ENCODE assay signal across 23 cellular contexts in genomic region chr7:28328161-28328560, GRCh38.
DNase-seq lines count a peak whose midpoint lies in the region; ATAC-seq, FAIRE-seq and TF ChIP-seq lines count a peak whose summit lies in the region.
"Had no signal": no experiment of that assay in that cellular context is flagged by ENCODE, and none has a peak within 500 bp of the region (broad histone marks: within the 10 kb centered on the region; RNA-seq: fewer than 3 reads in every experiment).

No MANE protein-coding gene starts in this region.

- H3K4me3 Mint-ChIP-seq in activated naive CD4-positive, alpha-beta T cell treated with anti-CD3 and anti-CD28 coated beads, Interleukin-2, amount 10 ng/mL, durations not matched to agents 7 days and 5 days = no peak overlapping the region
- no peak overlapping the region for H3K4me3 Mint-ChIP-seq in activated T-helper 17 cell treated with anti-CD3 and anti-CD28 coated beads, Interleukin-2, amount 50 U/mL, for 72 hours
- peak overlapping the region in 8 of 10 donors; percentile 7 to 50 (median 41) for H3K4me3 Mint-ChIP-seq in naive thymus-derived CD8-positive, alpha-beta T cell
- no peak overlapping the region for H3K4me3 Mint-ChIP-seq in Caco-2 (ENCODE audit: unreplicated experiment)
- H3K4me3 Mint-ChIP-seq: effector memory CD8-positive, alpha-beta T cell; natural killer cell treated with Interleukin-12 subunit alpha and Interleukin-12 subunit beta and Interleukin-15 and Interleukin-18, amount 100 ng/mL, for 72 hours had no signal

- ATAC-seq in activated T-helper 17 cell treated with anti-CD3 and anti-CD28 coated beads, Interleukin-2, amount 50 U/mL, for 72 hours (replicated peaks) = peak; percentile 42
- peak; percentile 71 to 73 for ATAC-seq in naive thymus-derived CD8-positive, alpha-beta T cell
- ATAC-seq: effector memory CD8-positive, alpha-beta T cell; natural killer cell treated with Interleukin-12 subunit alpha and Interleukin-12 subunit beta and Interleukin-15 and Interleukin-18, amount 100 ng/mL, for 72 hours; right cardiac atrium had no signal

- H3K4me3 ChIP-seq in Caco-2 (ENCODE audit: low read depth, low read length) = no peak overlapping the region
- H3K4me3 ChIP-seq: ascending aorta, ovary had no signal

- H3K9me3 Mint-ChIP-seq in activated naive CD4-positive, alpha-beta T cell treated with anti-CD3 and anti-CD28 coated beads, Interleukin-2, amount 10 ng/mL, durations not matched to agents 7 days and 5 days = no peaks in the 10 kb centered on the region
- no peaks in the 10 kb centered on the region for H3K9me3 Mint-ChIP-seq in activated T-helper 17 cell treated with anti-CD3 and anti-CD28 coated beads, Interleukin-2, amount 50 U/mL, for 72 hours
- H3K9me3 Mint-ChIP-seq in naive thymus-derived CD8-positive, alpha-beta T cell = peaks cover 0 to 8% (median 0%) of the 10 kb centered on the region in 9 donors
- H3K9me3 Mint-ChIP-seq in Caco-2 (ENCODE audit: unreplicated experiment) = peaks cover 2% of the 10 kb centered on the region
- H3K9me3 Mint-ChIP-seq: activated T-helper 2 cell treated with anti-CD3 and anti-CD28 coated beads, Interferon-gamma antibody, Interleukin-2, Interleukin-4, amounts not matched to agents 10 μg/mL and 5 μg/mL and 100 μg/mL, durations not matched to agents 14 hours and 24 hours and 36 hours; effector memory CD8-positive, alpha-beta T cell; natural killer cell treated with Interleukin-12 subunit alpha and Interleukin-12 subunit beta and Interleukin-15 and Interleukin-18, amount 100 ng/mL, for 72 hours had no signal

- H3K4me1 Mint-ChIP-seq in activated naive CD4-positive, alpha-beta T cell treated with anti-CD3 and anti-CD28 coated beads, Interleukin-2, amount 10 ng/mL, durations not matched to agents 7 days and 5 days = peaks cover 38% of the 10 kb centered on the region
- peaks cover 14% of the 10 kb centered on the region for H3K4me1 Mint-ChIP-seq in activated T-helper 17 cell treated with anti-CD3 and anti-CD28 coated beads, Interleukin-2, amount 50 U/mL, for 72 hours
- peaks cover 15 to 41% (median 38%) of the 10 kb centered on the region in 4 donors for H3K4me1 Mint-ChIP-seq in naive thymus-derived CD8-positive, alpha-beta T cell
- H3K4me1 Mint-ChIP-seq in Caco-2 (ENCODE audit: low read depth, unreplicated experiment) = no peaks in the 10 kb centered on the region

- CTCF ChIA-PET in activated naive CD4-positive, alpha-beta T cell treated with anti-CD3 and anti-CD28 coated beads, Interleukin-2, amount 10 ng/mL, durations not matched to agents 7 days and 5 days (lab: Charles Lee) = no interaction called here
- CTCF ChIA-PET in Caco-2 (lab: Charles Lee) = no interaction called here

- TF ChIP-seq POLR2A in GM12892 (IDR thresholded peaks at IDR 0.05; ENCODE audit: low read depth, low read length) = no peak

- no peaks in the 10 kb centered on the region for H3K36me3 ChIP-seq in Caco-2 (ENCODE audit: control insufficient read depth, insufficient read depth, low read length)
- H3K36me3 ChIP-seq: ascending aorta, ovary had no signal

- no peaks in the 10 kb centered on the region for H3K9me3 ChIP-seq in Caco-2
- H3K9me3 ChIP-seq: ascending aorta, ovary had no signal

- TF ChIP-seq CTCF in Caco-2 (IDR thresholded peaks at IDR 0.05; ENCODE audit: insufficient read depth in 1 of 2, low read depth in 1 of 2, low read length in 1 of 2, severe bottlenecking in 1 of 2, unreplicated experiment in 1 of 2) = no peak

- FAIRE-seq in GM12892 (lab: Jason Lieb, UNC) = no peak
- FAIRE-seq: GM18507, RCC 7860, urothelium cell line had no signal

- no peaks in the 10 kb centered on the region for H3K36me3 Mint-ChIP-seq in activated naive CD4-positive, alpha-beta T cell treated with anti-CD3 and anti-CD28 coated beads, Interleukin-2, amount 10 ng/mL, durations not matched to agents 7 days and 5 days
- H3K36me3 Mint-ChIP-seq in activated T-helper 17 cell treated with anti-CD3 and anti-CD28 coated beads, Interleukin-2, amount 50 U/mL, for 72 hours (ENCODE audit: low read depth) = no peaks in the 10 kb centered on the region
- no peaks in the 10 kb centered on the region for H3K36me3 Mint-ChIP-seq in naive thymus-derived CD8-positive, alpha-beta T cell
- no peaks in the 10 kb centered on the region for H3K36me3 Mint-ChIP-seq in Caco-2 (ENCODE audit: insufficient read depth, unreplicated experiment)
- H3K36me3 Mint-ChIP-seq: natural killer cell treated with Interleukin-12 subunit alpha and Interleukin-12 subunit beta and Interleukin-15 and Interleukin-18, amount 100 ng/mL, for 72 hours had no signal

- no peaks in the 10 kb centered on the region for H3K27me3 ChIP-seq in Caco-2 (replicated peaks; ENCODE audit: control insufficient read depth, insufficient read depth, low read length)
- H3K27me3 ChIP-seq: ascending aorta, ovary had no signal

- no TSS peak for BruUV-seq in Caco-2 (replicated peaks; lab: Mats Ljungman, UMichigan)

- no peaks in the 10 kb centered on the region for H3K4me1 ChIP-seq in Caco-2
- H3K4me1 ChIP-seq: ascending aorta had no signal

- no peak for DNase-seq in activated naive CD4-positive, alpha-beta T cell treated with anti-CD3 and anti-CD28 coated beads, Interleukin-2, amount 10 ng/mL, durations not matched to agents 7 days and 5 days
- no peak for DNase-seq in activated naive CD4-positive, alpha-beta T cell treated with Interleukin-2 at 50 U/mL for 16 hours
- DNase-seq in NAMALWA (ENCODE audit: low spot score) = peak; percentile 17
- peak in 4 of 10 donors; percentile 12 to 61 (median 38) for DNase-seq in naive thymus-derived CD8-positive, alpha-beta T cell
- DNase-seq in Caco-2 = no peak
- DNase-seq in NCI-H1417 treated with DMSO at 0.1 percent for 48 hours (lab: John Stamatoyannopoulos, UW) = no peak
- DNase-seq in GM12892 (ENCODE audit: insufficient read length) = no peak
- DNase-seq: activated CD8-positive, alpha-beta memory T cell treated with anti-CD3 and anti-CD28 coated beads for 24 hours; COR-L47; effector memory CD8-positive, alpha-beta T cell; glutamatergic neuron; NCI-H226; NK-92 treated with Interleukin-12 subunit alpha and Interleukin-12 subunit beta, amount 100 ng/mL, for 24 hours; ovary; right cardiac atrium; substantia nigra had no signal

- intact Hi-C loops in Caco-2 (cut with micrococcal nuclease; ENCODE audit: unreplicated experiment) = no loop called here

- peak overlapping the region; percentile 43 for H3K27ac Mint-ChIP-seq in activated naive CD4-positive, alpha-beta T cell treated with anti-CD3 and anti-CD28 coated beads, Interleukin-2, amount 10 ng/mL, durations not matched to agents 7 days and 5 days
- no peak overlapping the region for H3K27ac Mint-ChIP-seq in activated T-helper 17 cell treated with anti-CD3 and anti-CD28 coated beads, Interleukin-2, amount 50 U/mL, for 72 hours
- H3K27ac Mint-ChIP-seq in naive thymus-derived CD8-positive, alpha-beta T cell = peak overlapping the region; percentile 51 to 93 (median 87)
- no peak overlapping the region for H3K27ac Mint-ChIP-seq in Caco-2 (ENCODE audit: unreplicated experiment)
- H3K27ac Mint-ChIP-seq: activated T-helper 2 cell treated with anti-CD3 and anti-CD28 coated beads, Interferon-gamma antibody, Interleukin-2, Interleukin-4, amounts not matched to agents 10 μg/mL and 5 μg/mL and 100 μg/mL, durations not matched to agents 14 hours and 24 hours and 36 hours; natural killer cell treated with Interleukin-12 subunit alpha and Interleukin-12 subunit beta and Interleukin-15 and Interleukin-18, amount 100 ng/mL, for 72 hours had no signal

- POLR2A ChIA-PET in naive thymus-derived CD8-positive, alpha-beta T cell (lab: Charles Lee) = interaction anchor here (0.6 kb wide), 1 partner anchor 42 kb away, joined by 3 read pairs; no protein-coding TSS in a partner anchor
- POLR2A ChIA-PET in Caco-2 (lab: Charles Lee) = no interaction called here

- no peaks in the 10 kb centered on the region for H3K27me3 Mint-ChIP-seq in activated naive CD4-positive, alpha-beta T cell treated with anti-CD3 and anti-CD28 coated beads, Interleukin-2, amount 10 ng/mL, durations not matched to agents 7 days and 5 days
- peaks cover 3% of the 10 kb centered on the region for H3K27me3 Mint-ChIP-seq in activated T-helper 17 cell treated with anti-CD3 and anti-CD28 coated beads, Interleukin-2, amount 50 U/mL, for 72 hours
- peaks cover 0 to 3% (median 0%) of the 10 kb centered on the region in 5 donors for H3K27me3 Mint-ChIP-seq in naive thymus-derived CD8-positive, alpha-beta T cell
- no peaks in the 10 kb centered on the region for H3K27me3 Mint-ChIP-seq in Caco-2 (ENCODE audit: insufficient read depth, unreplicated experiment)
- H3K27me3 Mint-ChIP-seq: natural killer cell treated with Interleukin-12 subunit alpha and Interleukin-12 subunit beta and Interleukin-15 and Interleukin-18, amount 100 ng/mL, for 72 hours had no signal

Comparison
In these comparisons a context has a peak if more than half of its experiments do, and no peak if none do; other contexts are left out.
1. H3K27ac Mint-ChIP-seq: peak in activated naive CD4-positive, alpha-beta T cell treated with anti-CD3 and anti-CD28 coated beads, Interleukin-2, amount 10 ng/mL, durations not matched to agents 7 days and 5 days (single experiment) and naive thymus-derived CD8-positive, alpha-beta T cell (10 of 10); none in activated T-helper 17 cell treated with anti-CD3 and anti-CD28 coated beads, Interleukin-2, amount 50 U/mL, for 72 hours (single experiment) and Caco-2 (single experiment).
2. H3K4me3 Mint-ChIP-seq: peak in naive thymus-derived CD8-positive, alpha-beta T cell (8 of 10); none in activated naive CD4-positive, alpha-beta T cell treated with anti-CD3 and anti-CD28 coated beads, Interleukin-2, amount 10 ng/mL, durations not matched to agents 7 days and 5 days (single experiment), activated T-helper 17 cell treated with anti-CD3 and anti-CD28 coated beads, Interleukin-2, amount 50 U/mL, for 72 hours (single experiment) and Caco-2 (single experiment).